8 cellular contexts compared by ENCODE assay signal in genomic region chr17:30600830-30601494, GRCh38.
DNase-seq lines count a peak whose midpoint lies in the region; ATAC-seq and TF ChIP-seq lines count a peak whose summit lies in the region.

No MANE protein-coding gene starts in this region.

- H3K4me3 Mint-ChIP-seq in brain, result peak overlapping the region; percentile 99 to 100 (median 99)

- peak overlapping the region; percentile 93 to 99 (median 98) for H3K27ac Mint-ChIP-seq in brain

- H3K9ac ChIP-seq in iPS-20b (ENCODE audit: low read depth, low read length), result peak overlapping the region; percentile 94; the same call in 1 of the 2 replicates
- peak overlapping the region; percentile 92 for H3K9ac ChIP-seq in skeletal muscle satellite cell (ENCODE audit: low read depth, low read length)

- peak; percentile 13 for ATAC-seq in HG02840 (IDR thresholded peaks at IDR 0.05; ENCODE audit: low FRiP score, unreplicated experiment)

- TF ChIP-seq CTCF in GM13977 (IDR thresholded peaks at IDR 0.05; ENCODE audit: extremely low read depth, insufficient read depth, missing control alignments) (no peak), brain (conservative IDR thresholded peaks at IDR 0.05) (no peak)

- H3K27ac ChIP-seq in iPS-20b (ENCODE audit: low read length), result no peak overlapping the region

- peak overlapping the region; percentile 95 for H3K4me2 ChIP-seq in skeletal muscle satellite cell (ENCODE audit: low read length)

- H3K9me3 Mint-ChIP-seq in brain, result peaks cover 0 to 7% (median 0%) of the 10 kb centered on the region in 5 experiments

- in situ Hi-C loops in GM13977 (cut with MboI; ENCODE audit: low pct_unique_long_range_greater_than_20kb, low sequenced_read_pairs, unreplicated experiment), result no loop called here

- H3K4me3 ChIP-seq in iPS-20b (ENCODE audit: low read length) (peak overlapping the region; percentile 98), skeletal muscle satellite cell (ENCODE audit: low read length) (peak overlapping the region; percentile 91)

- H3K9me3 ChIP-seq in iPS-20b (ENCODE audit: insufficient read depth, low read depth, low read length), result no peaks in the 10 kb centered on the region
- H3K9me3 ChIP-seq in skeletal muscle satellite cell (replicated peaks; ENCODE audit: low read length), result no peaks in the 10 kb centered on the region

- H3K36me3 Mint-ChIP-seq in brain, result peaks cover 6% of the 10 kb centered on the region

- DNase-seq in GM13977 (ENCODE audit: low spot score) (peak; percentile 54), RPMI7951 (ENCODE audit: low read depth) (peak; percentile 9), NCI-H2196 treated with DMSO at 0.1 percent for 48 hours (lab: John Stamatoyannopoulos, UW; ENCODE audit: unreplicated experiment) (no peak), HK-2 (ENCODE audit: unreplicated experiment) (no peak)

- H3K27me3 Mint-ChIP-seq in brain, result peaks cover 17% of the 10 kb centered on the region

- H3K36me3 ChIP-seq in iPS-20b (ENCODE audit: insufficient read depth, low read depth, low read length) (no peaks in the 10 kb centered on the region), skeletal muscle satellite cell (ENCODE audit: insufficient read depth, low read length) (no peaks in the 10 kb centered on the region)

- H3K4me1 ChIP-seq in iPS-20b (ENCODE audit: insufficient read depth, low read length), result peaks cover 7% of the 10 kb centered on the region; the same call in 1 of the 2 replicates
- peaks cover 16% of the 10 kb centered on the region for H3K4me1 ChIP-seq in skeletal muscle satellite cell (ENCODE audit: control insufficient read depth, insufficient read depth, low read length)

- H3K27me3 ChIP-seq in iPS-20b (ENCODE audit: insufficient read depth, low read length) (no peaks in the 10 kb centered on the region), skeletal muscle satellite cell (ENCODE audit: control insufficient read depth, insufficient read depth, low read length) (no peaks in the 10 kb centered on the region)

- H3K4me1 Mint-ChIP-seq in brain, result peaks cover 40% of the 10 kb centered on the region

Comparison
In these comparisons a context has a peak if more than half of its experiments do, and no peak if none do; other contexts are left out.
1. DNase-seq: peak in GM13977 (single experiment) and RPMI7951 (single experiment); none in NCI-H2196 treated with DMSO at 0.1 percent for 48 hours (single experiment) and HK-2 (single experiment).